ENCODE assay signal across 16 cellular contexts in genomic region chr2:215430528-215431187, GRCh38. TPM values are rescaled to one million over a fixed set of nuclear protein-coding genes. Genes with fewer than 3 reads are reported as not detected.
DNase-seq lines count a peak whose midpoint lies in the region; FAIRE-seq and TF ChIP-seq lines count a peak whose summit lies in the region.
"Had no signal": no experiment of that assay in that cellular context is flagged by ENCODE, and none has a peak within 500 bp of the region (broad histone marks: within the 10 kb centered on the region; RNA-seq: fewer than 3 reads in every experiment).

No MANE protein-coding gene starts in this region.

- in situ Hi-C loops in GM13977 (cut with MboI; ENCODE audit: low pct_unique_long_range_greater_than_20kb, low sequenced_read_pairs, unreplicated experiment): no loop called here

- H3K27me3 ChIP-seq in ACC112 (ENCODE audit: insufficient read depth, low read length) (no peaks in the 10 kb centered on the region), MG63 (no peaks in the 10 kb centered on the region), esophagus muscularis mucosa (no peaks in the 10 kb centered on the region), muscle layer of duodenum (ENCODE audit: low read depth, low read length) (no peaks in the 10 kb centered on the region)

- H3K36me3 ChIP-seq in ACC112 (ENCODE audit: insufficient read depth, low read length) (peaks cover 86% of the 10 kb centered on the region), MG63 (peaks cover 72% of the 10 kb centered on the region), esophagus muscularis mucosa (peaks cover 13 to 69% (median 26%) of the 10 kb centered on the region in 4 donors), muscle layer of duodenum (ENCODE audit: control insufficient read depth in 1 of 2, insufficient read depth in 2 of 2, low read length in 2 of 2) (peaks cover 34 to 60% of the 10 kb centered on the region in 2 donors)
- H3K36me3 ChIP-seq: BE2C had no signal

- H3K4me3 ChIP-seq in ACC112 (ENCODE audit: low read depth, low read length) (peak overlapping the region; percentile 96), MG63 (no peak overlapping the region), esophagus muscularis mucosa (peak overlapping the region; percentile 42 to 91 (median 80)), muscle layer of duodenum (ENCODE audit: low read depth in 1 of 2, low read length in 2 of 2) (no peak overlapping the region)

- peak; percentile 8 for DNase-seq in MG63
- no peak for DNase-seq in esophagus muscularis mucosa (ENCODE audit: extremely low spot score)
- DNase-seq in GM19238 (ENCODE audit: insufficient read length, low spot score): no peak
- DNase-seq in HTR-8/SVneo (ENCODE audit: insufficient read length, low spot score): no peak
- no peak for DNase-seq in GM13977 (ENCODE audit: low spot score)
- no peak for DNase-seq in GDM1 (lab: John Stamatoyannopoulos, UW)
- DNase-seq: activated B cell treated with CpG ODN at 0.5 μM for 24 hours; activated T-cell treated with anti-CD3 and anti-CD28 coated beads, Interleukin-2, amount 50 U/mL, for 1 hour; amniotic stem cell; BE2C; NCI-H187; NK-92 treated with Interleukin-12 subunit alpha and Interleukin-12 subunit beta, amount 100 ng/mL, for 24 hours; stimulated activated CD8-positive, alpha-beta memory T cell treated with anti-CD3 and anti-CD28 coated beads, Interleukin-4, amount 100 ng/mL, for 48 hours had no signal

- H2AFZ ChIP-seq in ACC112 (ENCODE audit: low read length, unreplicated experiment): no peak overlapping the region

- peaks cover 89% of the 10 kb centered on the region for H3K79me2 ChIP-seq in ACC112 (ENCODE audit: control insufficient read depth, insufficient read depth, low read length, unreplicated experiment)

- no peak for TF ChIP-seq EP300 in esophagus muscularis mucosa (IDR thresholded peaks at IDR 0.05)

- H3K9me3 ChIP-seq in MG63: no peaks in the 10 kb centered on the region
- no peaks in the 10 kb centered on the region for H3K9me3 ChIP-seq in esophagus muscularis mucosa
- no peaks in the 10 kb centered on the region for H3K9me3 ChIP-seq in muscle layer of duodenum (ENCODE audit: control insufficient read depth in 1 of 2, low read length in 2 of 2)
- H3K9me3 ChIP-seq: BE2C had no signal

- no peak for FAIRE-seq in HTR-8/SVneo (lab: Jason Lieb, UNC)
- FAIRE-seq: endometrium had no signal

- H3K27ac ChIP-seq in ACC112 (ENCODE audit: low read depth, low read length): peak overlapping the region; percentile 95
- H3K27ac ChIP-seq in esophagus muscularis mucosa (replicated peaks in 1 of 4): peak overlapping the region; percentile 87 to 97 (median 96)
- peak overlapping the region; percentile 54 for H3K27ac ChIP-seq in muscle layer of duodenum (ENCODE audit: low read length)

- peaks cover 48% of the 10 kb centered on the region for H3K4me1 ChIP-seq in ACC112 (ENCODE audit: control insufficient read depth, insufficient read depth, low read length, unreplicated experiment)
- H3K4me1 ChIP-seq in esophagus muscularis mucosa: peaks cover 5 to 77% (median 68%) of the 10 kb centered on the region in 4 donors
- peaks cover 0 to 11% of the 10 kb centered on the region in 2 donors for H3K4me1 ChIP-seq in muscle layer of duodenum (ENCODE audit: control insufficient read depth in 1 of 2, insufficient read depth in 2 of 2, low read length in 2 of 2)
- H3K4me1 ChIP-seq: BE2C had no signal

- WGBS in esophagus muscularis mucosa: 51% methylated on average over 6 of the region's 6 CpGs

- no peak for TF ChIP-seq POLR2A in esophagus muscularis mucosa (IDR thresholded peaks at IDR 0.05; ENCODE audit: low read depth)

- TF ChIP-seq CTCF in esophagus muscularis mucosa (IDR thresholded peaks at IDR 0.05): no peak
- TF ChIP-seq CTCF in GM13977 (IDR thresholded peaks at IDR 0.05; ENCODE audit: extremely low read depth, insufficient read depth, missing control alignments): no peak

- intact Hi-C loops in esophagus muscularis mucosa (cut with DNase I): loop anchor here (10.0 kb wide), 2 partner anchors 234 to 404 kb away; no protein-coding TSS in a partner anchor

RNA-seq across cellular contexts. Expression of gene FN1, which starts 5.2 kb away (rescaled TPM):
- total RNA-seq in MG63 (2014; rRNA removed; shearing (Covaris generic); ENCODE audit: low replicate concordance): 306 and 453 TPM in 2 replicates
- total RNA-seq in esophagus muscularis mucosa: 1,000 to 10,000 TPM; 2,256 to 4,873 (median 2,950) TPM
- total RNA-seq: activated B cell treated with CpG ODN at 0.5 μM for 24 hours had no signal

Comparison
In these comparisons a context has a peak if more than half of its experiments do, and no peak if none do; other contexts are left out.
1. H3K4me3 ChIP-seq: peak in ACC112 (single experiment) and esophagus muscularis mucosa (4 of 4); none in MG63 (single experiment) and muscle layer of duodenum (0 of 2).
2. Peak in every context shown above with its lines, with median percentiles within 50 percentile points of each other: H3K27ac ChIP-seq.